19 cellular contexts compared by ENCODE assay signal in the genomic region with DNA sequence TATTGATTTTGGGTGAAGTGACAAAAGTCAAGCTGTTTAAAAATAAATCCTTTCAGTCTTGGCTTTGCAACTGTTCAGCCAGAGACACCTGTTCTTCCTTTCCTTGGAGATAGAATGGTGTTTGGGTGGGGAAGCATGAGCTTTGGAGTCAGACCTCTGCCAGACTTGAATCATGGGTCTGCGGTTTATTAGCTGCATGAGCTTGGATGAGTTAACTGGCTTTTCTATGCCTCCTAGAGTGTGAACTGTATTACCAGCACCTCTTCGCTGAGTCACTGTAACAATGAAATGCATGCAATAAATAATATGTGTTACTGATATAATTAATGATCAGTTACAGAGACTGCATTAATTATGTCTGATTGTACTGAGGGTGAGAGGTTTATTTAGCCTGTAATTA. TPM values are rescaled to one million over a fixed set of nuclear protein-coding genes. Genes with fewer than 3 reads are reported as not detected.
DNase-seq lines count a peak whose midpoint lies in the region; ATAC-seq, FAIRE-seq and TF ChIP-seq lines count a peak whose summit lies in the region.
"Had no signal": no experiment of that assay in that cellular context is flagged by ENCODE, and none has a peak within 500 bp of the region (broad histone marks: within the 10 kb centered on the region; RNA-seq: fewer than 3 reads in every experiment).

No MANE protein-coding gene starts in this region.

- no peak for TF ChIP-seq CTCF in MCF 10A (IDR thresholded peaks at IDR 0.05; ENCODE audit: unreplicated experiment)
- TF ChIP-seq CTCF in breast epithelium (IDR thresholded peaks at IDR 0.05) = no peak
- TF ChIP-seq CTCF in astrocyte (IDR thresholded peaks at IDR 0.05; ENCODE audit: insufficient read depth, low read depth, low read length) = no peak

- no peaks in the 10 kb centered on the region for H3K36me3 Mint-ChIP-seq in MCF 10A (ENCODE audit: insufficient read depth, unreplicated experiment)
- H3K36me3 Mint-ChIP-seq in astrocyte (ENCODE audit: low read depth, unreplicated experiment) = no peaks in the 10 kb centered on the region
- no peaks in the 10 kb centered on the region for H3K36me3 Mint-ChIP-seq in T-helper 2 cell treated with Interferon-gamma antibody and Interleukin-4, amounts not matched to agents 5 μg/mL and 100 μg/mL, for 36 hours (ENCODE audit: low read depth)
- H3K36me3 Mint-ChIP-seq: IgD-negative memory B cell; natural killer cell treated with Interleukin-12 subunit alpha and Interleukin-12 subunit beta and Interleukin-15 and Interleukin-18, amount 100 ng/mL, for 72 hours had no signal

- H3K27me3 Mint-ChIP-seq in MCF 10A (ENCODE audit: insufficient read depth, unreplicated experiment) (no peaks in the 10 kb centered on the region), astrocyte (ENCODE audit: low read depth, unreplicated experiment) (peaks cover 23% of the 10 kb centered on the region)
- no peaks in the 10 kb centered on the region for H3K27me3 Mint-ChIP-seq in T-helper 2 cell treated with Interferon-gamma antibody and Interleukin-4, amounts not matched to agents 5 μg/mL and 100 μg/mL, for 36 hours (ENCODE audit: low read depth)
- H3K27me3 Mint-ChIP-seq: activated CD8-positive, alpha-beta T cell treated with anti-CD3 and anti-CD28 coated beads for 36 hours; IgD-negative memory B cell had no signal

- no peak for ATAC-seq in aorta (ENCODE audit: low FRiP score)
- ATAC-seq: activated CD8-positive, alpha-beta T cell treated with anti-CD3 and anti-CD28 coated beads for 36 hours; natural killer cell treated with Interleukin-12 subunit alpha and Interleukin-12 subunit beta and Interleukin-15 and Interleukin-18, amount 100 ng/mL, for 72 hours had no signal

- H3K27ac ChIP-seq in breast epithelium (no peak overlapping the region), astrocyte (ENCODE audit: low read depth, low read length) (peak overlapping the region; percentile 73), aorta (ENCODE audit: low read depth in 1 of 2, low read length in 2 of 2) (no peak overlapping the region)
- H3K27ac ChIP-seq: 22Rv1, cardiac muscle cell had no signal

- peaks cover 1% of the 10 kb centered on the region for H3K4me1 Mint-ChIP-seq in MCF 10A (ENCODE audit: insufficient read depth, unreplicated experiment)
- peaks cover 4% of the 10 kb centered on the region for H3K4me1 Mint-ChIP-seq in astrocyte (ENCODE audit: low read depth, unreplicated experiment)
- no peaks in the 10 kb centered on the region for H3K4me1 Mint-ChIP-seq in T-helper 2 cell treated with Interferon-gamma antibody and Interleukin-4, amounts not matched to agents 5 μg/mL and 100 μg/mL, for 36 hours (ENCODE audit: low read depth)

- no peak overlapping the region for H3K4me3 ChIP-seq in breast epithelium
- H3K4me3 ChIP-seq in astrocyte (ENCODE audit: insufficient read depth, low read depth, low read length) = no peak overlapping the region
- no peak overlapping the region for H3K4me3 ChIP-seq in aorta (ENCODE audit: low read length in 2 of 2)
- H3K4me3 ChIP-seq: cardiac muscle cell had no signal

- FAIRE-seq in astrocyte (lab: Jason Lieb, UNC) = peak; percentile 49
- FAIRE-seq: endometrium had no signal

- H4K20me1 ChIP-seq in astrocyte (ENCODE audit: insufficient read depth, low read length) = no peaks in the 10 kb centered on the region

- H3K4me3 Mint-ChIP-seq in MCF 10A (ENCODE audit: unreplicated experiment) = peak overlapping the region; percentile 33
- H3K4me3 Mint-ChIP-seq in astrocyte (ENCODE audit: unreplicated experiment) = no peak overlapping the region
- no peak overlapping the region for H3K4me3 Mint-ChIP-seq in T-helper 2 cell treated with Interferon-gamma antibody and Interleukin-4, amounts not matched to agents 5 μg/mL and 100 μg/mL, for 36 hours
- H3K4me3 Mint-ChIP-seq: activated CD8-positive, alpha-beta T cell treated with anti-CD3 and anti-CD28 coated beads for 36 hours; IgD-negative memory B cell; natural killer cell treated with Interleukin-12 subunit alpha and Interleukin-12 subunit beta and Interleukin-15 and Interleukin-18, amount 100 ng/mL, for 72 hours had no signal

- POLR2A ChIA-PET in MCF 10A (lab: Yijun Ruan, JAX) = interaction anchor here (0.5 to 2.2 kb wide), 6 partner anchors 16 to 473 kb away, joined by 3 to 15 read pairs (median 3); no protein-coding TSS in a partner anchor

- H3K9me3 Mint-ChIP-seq in MCF 10A (ENCODE audit: unreplicated experiment) = no peaks in the 10 kb centered on the region
- H3K9me3 Mint-ChIP-seq in astrocyte (ENCODE audit: unreplicated experiment) = peaks cover 12% of the 10 kb centered on the region
- no peaks in the 10 kb centered on the region for H3K9me3 Mint-ChIP-seq in T-helper 2 cell treated with Interferon-gamma antibody and Interleukin-4, amounts not matched to agents 5 μg/mL and 100 μg/mL, for 36 hours
- H3K9me3 Mint-ChIP-seq: activated CD8-positive, alpha-beta T cell treated with anti-CD3 and anti-CD28 coated beads for 36 hours; IgD-negative memory B cell; natural killer cell treated with Interleukin-12 subunit alpha and Interleukin-12 subunit beta and Interleukin-15 and Interleukin-18, amount 100 ng/mL, for 72 hours had no signal

- no peak for TF ChIP-seq POLR2A in breast epithelium (IDR thresholded peaks at IDR 0.05)

- intact Hi-C loops in MCF 10A (cut with micrococcal nuclease) (loop anchor here (5.0 kb wide), 1 partner anchor 162 kb away; no protein-coding TSS in a partner anchor), breast epithelium (cut with DNase I; ENCODE audit: low total_unique reads) (no loop called here), posterior vena cava (cut with DNase I) (no loop called here), aorta (cut with DNase I) (no loop called here)

- peak overlapping the region; percentile 49 for H3K9ac ChIP-seq in astrocyte (ENCODE audit: low read length)

- 96 to 98% methylated on average over 2 of the region's 2 CpGs for WGBS in aorta, 2 donors

- no peaks in the 10 kb centered on the region for H3K79me2 ChIP-seq in astrocyte (ENCODE audit: insufficient read depth, low read length)

- CTCF ChIA-PET in MCF 10A (lab: Yijun Ruan, JAX) = interaction anchor here (1.6 kb wide), 1 partner anchor 149 kb away, joined by 6 read pairs; no protein-coding TSS in a partner anchor

- no peak overlapping the region for H2AFZ ChIP-seq in astrocyte (ENCODE audit: low read depth, low read length)

- peaks cover 0 to 13% of the 10 kb centered on the region in 2 donors for H3K4me1 ChIP-seq in breast epithelium
- H3K4me1 ChIP-seq in astrocyte (ENCODE audit: insufficient read depth, low read length) = peaks cover 16% of the 10 kb centered on the region
- H3K4me1 ChIP-seq in aorta (ENCODE audit: control insufficient read depth in 1 of 2, insufficient read depth in 2 of 2, low read length in 2 of 2) = no peaks in the 10 kb centered on the region

- H3K36me3 ChIP-seq in breast epithelium = no peaks in the 10 kb centered on the region
- H3K36me3 ChIP-seq in astrocyte (ENCODE audit: insufficient read depth, low read length) = no peaks in the 10 kb centered on the region
- H3K36me3 ChIP-seq in aorta (ENCODE audit: control insufficient read depth in 1 of 2, insufficient read depth in 2 of 2, low read length in 1 of 2) = no peaks in the 10 kb centered on the region
- H3K36me3 ChIP-seq: cardiac muscle cell had no signal

- H3K27me3 ChIP-seq in breast epithelium (no peaks in the 10 kb centered on the region), astrocyte (ENCODE audit: insufficient read depth, low read length) (peaks cover 7% of the 10 kb centered on the region), aorta (ENCODE audit: control insufficient read depth in 1 of 2, insufficient read depth in 2 of 2, low read length in 1 of 2) (no peaks in the 10 kb centered on the region)
- H3K27me3 ChIP-seq: cardiac muscle cell had no signal

- H3K27ac Mint-ChIP-seq in MCF 10A (ENCODE audit: low read depth, unreplicated experiment) (peak overlapping the region; percentile 81), astrocyte (ENCODE audit: unreplicated experiment) (peak overlapping the region; percentile 16)
- no peak overlapping the region for H3K27ac Mint-ChIP-seq in T-helper 2 cell treated with Interferon-gamma antibody and Interleukin-4, amounts not matched to agents 5 μg/mL and 100 μg/mL, for 36 hours
- H3K27ac Mint-ChIP-seq: activated CD8-positive, alpha-beta T cell treated with anti-CD3 and anti-CD28 coated beads for 36 hours; IgD-negative memory B cell; natural killer cell treated with Interleukin-12 subunit alpha and Interleukin-12 subunit beta and Interleukin-15 and Interleukin-18, amount 100 ng/mL, for 72 hours had no signal

- H3K9me3 ChIP-seq in breast epithelium (no peaks in the 10 kb centered on the region), astrocyte (ENCODE audit: insufficient read depth, low read depth, low read length) (no peaks in the 10 kb centered on the region), aorta (ENCODE audit: control insufficient read depth, low read length) (no peaks in the 10 kb centered on the region)

- no TSS peak for BruUV-seq in MCF 10A (replicated peaks; lab: Mats Ljungman, UMichigan)

- DNase-seq in MCF 10A (ENCODE audit: unreplicated experiment) (peak; percentile 73), breast epithelium (ENCODE audit: low spot score in 2 of 2) (no peak), astrocyte (ENCODE audit: low read depth) (peak; percentile 94), iris pigment epithelial cell (ENCODE audit: low read depth) (peak; percentile 49), posterior vena cava (ENCODE audit: low spot score) (no peak), AG08396 (ENCODE audit: low spot score) (no peak), aorta (no peak)
- DNase-seq in T-helper 2 cell treated with Interferon-gamma antibody and Interleukin-4, amounts not matched to agents 5 μg/mL and 100 μg/mL, for 36 hours (ENCODE audit: low spot score) = no peak
- DNase-seq: activated CD8-positive, alpha-beta T cell treated with anti-CD3 and anti-CD28 coated beads for 36 hours; activated gamma-delta T cell; NCI-H1436; Right ventricle myocardium superior had no signal

- H3K4me2 ChIP-seq in astrocyte (ENCODE audit: low read length) = peak overlapping the region; percentile 54

RNA-seq across cellular contexts. Expression of a gene that starts 13.5 kb away (rescaled TPM):
- total RNA-seq in MCF 10A (2022) (0.49 TPM in 1 of 2 replicates, not detected in the other), breast epithelium (10 to 100 TPM in 2 of 3 donors, 1 to 10 TPM in 1; 2.8 to 22.0 (median 18.7) TPM), astrocyte (not detected in 2 replicates), posterior vena cava (under 1 TPM; 0.46 to 0.57 TPM), aorta (under 1 TPM in 1 of 2 donors, not detected in 1; 0.52 TPM)
- not detected for polyA plus RNA-seq in aorta
- total RNA-seq: activated CD8-positive, alpha-beta T cell treated with anti-CD3 and anti-CD28 coated beads for 36 hours; natural killer cell treated with Interleukin-12 subunit alpha and Interleukin-12 subunit beta and Interleukin-15 and Interleukin-18, amount 100 ng/mL, for 72 hours; Right ventricle myocardium superior; skeletal muscle tissue; temporal lobe had no signal
- polyA plus RNA-seq: cardiac muscle cell had no signal

Comparison
In these comparisons a context has a peak if more than half of its experiments do, and no peak if none do; other contexts are left out.
1. DNase-seq: peak in MCF 10A (single experiment), astrocyte (single experiment) and iris pigment epithelial cell (single experiment); none in breast epithelium (0 of 2), posterior vena cava (single experiment), AG08396 (single experiment), T-helper 2 cell treated with Interferon-gamma antibody and Interleukin-4, amounts not matched to agents 5 μg/mL and 100 μg/mL, for 36 hours (single experiment) and aorta (0 of 2).